1 cellular context compared by ENCODE assay signal in the genomic region with DNA sequence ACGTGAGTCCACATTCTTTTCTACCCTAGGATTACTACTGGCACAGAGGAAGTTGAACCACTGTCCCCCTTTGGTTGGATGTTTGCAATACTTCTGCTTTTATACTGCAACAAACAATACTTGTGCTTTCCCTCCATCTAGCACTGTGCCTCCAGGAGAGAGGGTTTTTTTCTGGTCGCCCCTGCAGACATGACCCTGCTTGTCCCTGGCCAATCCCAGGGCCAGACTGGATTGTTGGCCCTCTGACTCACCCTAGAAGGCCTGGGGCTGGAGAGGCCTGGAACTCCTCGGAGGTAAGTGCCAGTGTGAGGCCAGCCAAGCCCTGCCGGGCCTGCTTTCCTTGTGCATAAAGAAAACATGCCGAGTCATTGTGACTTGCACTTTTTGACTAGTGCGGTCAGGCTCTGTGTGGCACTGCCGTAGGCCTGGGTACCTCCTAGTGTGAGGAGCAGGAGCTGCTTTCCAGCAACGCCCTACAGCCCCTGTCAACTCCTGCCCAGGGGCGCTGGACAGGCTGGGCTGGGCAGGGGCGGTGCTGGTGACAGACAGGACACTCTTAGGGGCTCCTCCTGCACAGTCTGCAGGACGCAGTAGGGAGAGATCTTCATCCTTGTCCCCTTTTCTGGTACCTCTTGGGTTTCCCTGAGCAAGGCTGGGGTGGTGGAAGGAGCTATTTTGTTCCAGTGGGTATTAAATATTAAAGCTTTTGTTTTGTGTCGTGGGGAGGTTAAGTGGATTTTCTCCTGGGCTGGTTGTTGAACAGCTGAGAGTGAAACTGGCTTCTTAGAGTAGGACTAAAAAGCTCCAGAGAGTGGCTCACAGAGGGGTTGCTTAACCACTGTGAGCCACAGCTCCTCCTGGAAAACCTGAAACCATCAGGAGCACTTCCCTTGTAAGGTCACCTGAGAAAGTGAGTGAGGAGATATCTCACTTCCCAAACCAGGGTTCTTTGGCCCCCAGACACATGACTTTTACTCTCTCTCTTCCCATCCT.
A peak's percentile ranks its signal among the peaks of the same experiment; 100 is the strongest.
TF ChIP-seq lines count a peak whose summit lies in the region.

No MANE protein-coding gene starts in this region.

TF ChIP-seq in HepG2, 621 proteins besides CTCF, POLR2A, EP300 and RAD21 (continued from another document):
- TF ChIP-seq, protein P1, sequence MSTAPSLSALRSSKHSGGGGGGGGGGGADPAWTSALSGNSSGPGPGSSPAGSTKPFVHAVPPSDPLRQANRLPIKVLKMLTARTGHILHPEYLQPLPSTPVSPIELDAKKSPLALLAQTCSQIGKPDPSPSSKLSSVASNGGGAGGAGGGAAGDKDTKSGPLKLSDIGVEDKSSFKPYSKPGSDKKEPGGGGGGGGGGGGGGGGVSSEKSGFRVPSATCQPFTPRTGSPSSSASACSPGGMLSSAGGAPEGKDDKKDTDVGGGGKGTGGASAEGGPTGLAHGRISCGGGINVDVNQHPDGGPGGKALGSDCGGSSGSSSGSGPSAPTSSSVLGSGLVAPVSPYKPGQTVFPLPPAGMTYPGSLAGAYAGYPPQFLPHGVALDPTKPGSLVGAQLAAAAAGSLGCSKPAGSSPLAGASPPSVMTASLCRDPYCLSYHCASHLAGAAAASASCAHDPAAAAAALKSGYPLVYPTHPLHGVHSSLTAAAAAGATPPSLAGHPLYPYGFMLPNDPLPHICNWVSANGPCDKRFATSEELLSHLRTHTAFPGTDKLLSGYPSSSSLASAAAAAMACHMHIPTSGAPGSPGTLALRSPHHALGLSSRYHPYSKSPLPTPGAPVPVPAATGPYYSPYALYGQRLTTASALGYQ (CRISPR knock-in tag; IDR thresholded peaks at IDR 0.05) = no peak
- TF ChIP-seq MED8 (CRISPR knock-in tag; IDR thresholded peaks at IDR 0.05; ENCODE audit: insufficient replicate concordance) (peak; percentile 46), ZNF792 (CRISPR knock-in tag; IDR thresholded peaks at IDR 0.05) (peak; percentile 30; the same call in 1 of the 2 replicates), ZNF337 (CRISPR knock-in tag; IDR thresholded peaks at IDR 0.05; ENCODE audit: borderline replicate concordance, low read depth) (peak; percentile 31; the same call in 1 of the 2 replicates), ZMYM4 (CRISPR knock-in tag; IDR thresholded peaks at IDR 0.05) (no peak; the same call in none of the 2 replicates), REPIN1 (CRISPR knock-in tag; IDR thresholded peaks at IDR 0.05; ENCODE audit: borderline replicate concordance, low read depth) (0 out of 2 replicates have a peak, but pooled peaks have one; percentile 40), ZNF44 (CRISPR knock-in tag; IDR thresholded peaks at IDR 0.05) (no peak), ADNP (CRISPR knock-in tag; IDR thresholded peaks at IDR 0.05) (no peak), KLF13 (CRISPR knock-in tag; IDR thresholded peaks at IDR 0.05) (no peak), EED (CRISPR knock-in tag; IDR thresholded peaks at IDR 0.05) (no peak), HNF4A (CRISPR knock-in tag; IDR thresholded peaks at IDR 0.05) (no peak), ZNF224 (CRISPR knock-in tag; IDR thresholded peaks at IDR 0.05) (no peak; the same call in 1 of the 2 replicates), FUBP1 (CRISPR knock-in tag; IDR thresholded peaks at IDR 0.05; ENCODE audit: borderline replicate concordance) (no peak), NCOA5 (CRISPR knock-in tag; IDR thresholded peaks at IDR 0.05) (no peak), ZNF800 (CRISPR knock-in tag; IDR thresholded peaks at IDR 0.05) (no peak; the same call in 1 of the 2 replicates), CHD2 (IDR thresholded peaks at IDR 0.05; ENCODE audit: low read depth, low read length) (no peak), FOXA1 (IDR thresholded peaks at IDR 0.05) (no peak), FOXA1 (CRISPR knock-in tag; IDR thresholded peaks at IDR 0.05) (peak; percentile 4; the same call in 1 of the 2 replicates), ATF4 (CRISPR knock-in tag; IDR thresholded peaks at IDR 0.05) (no peak)
- TF ChIP-seq, protein P2, sequence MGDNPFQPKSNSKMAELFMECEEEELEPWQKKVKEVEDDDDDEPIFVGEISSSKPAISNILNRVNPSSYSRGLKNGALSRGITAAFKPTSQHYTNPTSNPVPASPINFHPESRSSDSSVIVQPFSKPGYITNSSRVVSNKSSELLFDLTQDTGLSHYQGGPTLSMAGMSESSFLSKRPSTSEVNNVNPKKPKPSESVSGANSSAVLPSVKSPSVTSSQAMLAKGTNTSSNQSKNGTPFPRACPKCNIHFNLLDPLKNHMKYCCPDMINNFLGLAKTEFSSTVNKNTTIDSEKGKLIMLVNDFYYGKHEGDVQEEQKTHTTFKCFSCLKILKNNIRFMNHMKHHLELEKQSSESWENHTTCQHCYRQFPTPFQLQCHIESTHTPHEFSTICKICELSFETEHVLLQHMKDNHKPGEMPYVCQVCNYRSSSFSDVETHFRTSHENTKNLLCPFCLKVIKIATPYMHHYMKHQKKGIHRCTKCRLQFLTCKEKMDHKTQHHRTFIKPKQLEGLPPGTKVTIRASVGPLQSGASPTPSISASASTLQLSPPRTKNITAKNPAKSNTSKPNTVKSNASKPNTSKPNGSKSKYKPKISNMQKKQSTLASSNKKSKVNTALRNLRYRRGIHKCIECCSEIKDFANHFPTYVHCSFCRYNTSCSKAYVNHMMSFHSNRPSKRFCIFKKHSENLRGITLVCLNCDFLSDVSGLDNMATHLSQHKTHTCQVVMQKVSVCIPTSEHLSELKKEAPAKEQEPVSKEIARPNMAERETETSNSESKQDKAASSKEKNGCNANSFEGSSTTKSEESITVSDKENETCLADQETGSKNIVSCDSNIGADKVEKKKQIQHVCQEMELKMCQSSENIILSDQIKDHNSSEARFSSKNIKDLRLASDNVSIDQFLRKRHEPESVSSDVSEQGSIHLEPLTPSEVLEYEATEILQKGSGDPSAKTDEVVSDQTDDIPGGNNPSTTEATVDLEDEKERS (CRISPR knock-in tag; IDR thresholded peaks at IDR 0.05) = no peak
TF ChIP-seq in HepG2: peak in this region for 182.
